ENCODE assay signal across 1 cellular context in genomic region chr10:114250716-114251115, GRCh38.
TF ChIP-seq lines count a peak whose summit lies in the region.

No MANE protein-coding gene starts in this region.

TF ChIP-seq in HEK293T, 16 proteins besides CTCF, POLR2A, EP300 and RAD21 (continued from another document):
- no peak for TF ChIP-seq PKNOX1 (IDR thresholded peaks at IDR 0.05)
- no peak for TF ChIP-seq ZNF384 (IDR thresholded peaks at IDR 0.05)
- no peak for TF ChIP-seq FOXA1 (IDR thresholded peaks at IDR 0.05)
- TF ChIP-seq ARNT (IDR thresholded peaks at IDR 0.05), result no peak
- no peak for TF ChIP-seq CTBP1 (IDR thresholded peaks at IDR 0.05; ENCODE audit: borderline replicate concordance)
